7 cellular contexts compared by ENCODE assay signal in genomic region chr16:29094729-29095624, GRCh38.
DNase-seq lines count a peak whose midpoint lies in the region; ATAC-seq and TF ChIP-seq lines count a peak whose summit lies in the region.
"Not testable (repeated sequence)": the region's sequence is repeated elsewhere in the genome, so short reads cannot be mapped to it uniquely, and the experiment has no call there.

No MANE protein-coding gene starts in this region.

- H3K27me3 ChIP-seq in HCT116 (ENCODE audit: insufficient read depth, low read length); SK-N-SH (ENCODE audit: insufficient read depth); endodermal cell (ENCODE audit: control insufficient read depth, insufficient read depth, low read length, poor library complexity, severe bottlenecking); right cardiac atrium (ENCODE audit: control insufficient read depth, insufficient read depth); gastrocnemius medialis: not testable (repeated sequence)

- intact Hi-C loops in HCT116 (cut with micrococcal nuclease); right cardiac atrium (cut with DNase I); gastrocnemius medialis (cut with DNase I; ENCODE audit: low total_unique reads): not testable (repeated sequence)

- RAD21 ChIA-PET in HCT116 (lab: Charles Lee; ENCODE audit: low non-redundant PET in 1 of 2, low total read pairs in 2 of 2, uncharacterized antibody in 2 of 2, unreplicated experiment in 2 of 2): not testable (repeated sequence)

- in situ Hi-C loops in gastrocnemius medialis (cut with MboI; ENCODE audit: low sequenced_read_pairs in 4 of 4): not testable (repeated sequence)

- not testable (repeated sequence) for H3K27me3 Mint-ChIP-seq in activated T-cell treated with anti-CD3 and anti-CD28 coated beads, Interleukin-2, amount 50 U/mL, for 72 hours (ENCODE audit: low read depth); endodermal cell (ENCODE audit: insufficient read depth); naive thymus-derived CD8-positive, alpha-beta T cell

- not testable (repeated sequence) for H3K4me2 ChIP-seq in HCT116 (ENCODE audit: low read length); SK-N-SH

- not testable (repeated sequence) for H3K27ac ChIP-seq in HCT116 (ENCODE audit: low read depth, low read length); SK-N-SH (ENCODE audit: low read depth in 2 of 2, low read length in 1 of 2); endodermal cell (ENCODE audit: low read depth, low read length); right cardiac atrium (ENCODE audit: low read length); gastrocnemius medialis

- ATAC-seq in HCT116 (peak; percentile 92), right cardiac atrium (peak; percentile 80 to 84), gastrocnemius medialis (peak; percentile 65 to 91)
- ATAC-seq in activated T-cell treated with anti-CD3 and anti-CD28 coated beads, Interleukin-2, amount 50 U/mL, for 72 hours (replicated peaks in 1 of 2): peak; percentile 62 to 68
- ATAC-seq in naive thymus-derived CD8-positive, alpha-beta T cell: peak; percentile 69 to 76

- H3K9ac ChIP-seq in HCT116 (ENCODE audit: low read length); SK-N-SH; endodermal cell (ENCODE audit: extremely low read depth, low read length, poor library complexity, severe bottlenecking): not testable (repeated sequence)

- TF ChIP-seq POLR2A in HCT116 (IDR thresholded peaks at IDR 0.05; ENCODE audit: borderline replicate concordance, extremely low read depth, insufficient read depth, insufficient read length); gastrocnemius medialis (IDR thresholded peaks at IDR 0.05): not testable (repeated sequence)

- not testable (repeated sequence) for H3K4me1 ChIP-seq in HCT116 (ENCODE audit: control insufficient read depth in 1 of 2, insufficient read depth in 2 of 2, low read length in 2 of 2); SK-N-SH (ENCODE audit: control insufficient read depth in 1 of 2, insufficient read depth in 2 of 2, low read depth in 1 of 2, low read length in 1 of 2); endodermal cell (ENCODE audit: control insufficient read depth, insufficient read depth, low read length); right cardiac atrium (ENCODE audit: control insufficient read depth, insufficient read depth, low read length); gastrocnemius medialis

- not testable (repeated sequence) for H2AFZ ChIP-seq in HCT116 (ENCODE audit: low read depth, low read length, poor library complexity, severe bottlenecking); SK-N-SH (ENCODE audit: low read depth)

- not testable (repeated sequence) for TF ChIP-seq RAD21 in HCT116 (IDR thresholded peaks at IDR 0.05; ENCODE audit: low read depth); SK-N-SH (IDR thresholded peaks at IDR 0.05; ENCODE audit: low read length)

- not testable (repeated sequence) for H3K9me2 ChIP-seq in HCT116 (ENCODE audit: insufficient read depth); SK-N-SH

- DNase-seq in HCT116 (ENCODE audit: low read depth, low spot score); SK-N-SH; activated T-cell treated with anti-CD3 and anti-CD28 coated beads, Interleukin-2, amount 50 U/mL, for 72 hours; endodermal cell; right cardiac atrium; gastrocnemius medialis: not testable (repeated sequence)
- DNase-seq in naive thymus-derived CD8-positive, alpha-beta T cell: peak in 2 of 10 donors; percentile 14 to 31

- H3K4me3 ChIP-seq in HCT116 (replicated peaks in 1 of 2; ENCODE audit: low read depth in 1 of 2, low read length in 2 of 2); SK-N-SH (ENCODE audit: low read depth in 2 of 2, low read length in 1 of 2); endodermal cell (ENCODE audit: low read length); right cardiac atrium (ENCODE audit: low read length); gastrocnemius medialis: not testable (repeated sequence)

- CTCF ChIA-PET in HCT116 (lab: Charles Lee); SK-N-SH (lab: Yijun Ruan, JAX): not testable (repeated sequence)

- 25% methylated on average over 6 of the region's 13 CpGs for WGBS in SK-N-SH (ENCODE audit: low lambda C conversion rate)
- WGBS in endodermal cell (ENCODE audit: insufficient coverage in 1 of 2, insufficient read length in 1 of 2), 2 experiments: 79% methylated on average over 2 of the region's 13 CpGs; no CpG with 5 or more reads in 1 of the 2 experiments
- 33% methylated on average over 11 of the region's 13 CpGs for WGBS in right cardiac atrium

- not testable (repeated sequence) for H3K4me3 Mint-ChIP-seq in activated T-cell treated with anti-CD3 and anti-CD28 coated beads, Interleukin-2, amount 50 U/mL, for 72 hours; endodermal cell; naive thymus-derived CD8-positive, alpha-beta T cell

- not testable (repeated sequence) for BruUV-seq in HCT116 (replicated peaks; lab: Mats Ljungman, UMichigan)

- H3K36me3 Mint-ChIP-seq in activated T-cell treated with anti-CD3 and anti-CD28 coated beads, Interleukin-2, amount 50 U/mL, for 72 hours (ENCODE audit: insufficient read depth in 2 of 2); endodermal cell (ENCODE audit: low read depth): not testable (repeated sequence)
- peaks cover 0 to 19% (median 2%) of the 10 kb centered on the region in 3 donors for H3K36me3 Mint-ChIP-seq in naive thymus-derived CD8-positive, alpha-beta T cell

- H3K36me3 ChIP-seq in HCT116 (ENCODE audit: control insufficient read depth in 1 of 2, insufficient read depth in 2 of 2, low read length in 2 of 2); SK-N-SH (replicated peaks in 1 of 2; ENCODE audit: control insufficient read depth in 1 of 2, insufficient read depth in 2 of 2, low read length in 1 of 2); endodermal cell (ENCODE audit: control insufficient read depth, insufficient read depth, low read length); gastrocnemius medialis: not testable (repeated sequence)

- H3K27ac Mint-ChIP-seq in activated T-cell treated with anti-CD3 and anti-CD28 coated beads, Interleukin-2, amount 50 U/mL, for 72 hours; endodermal cell: not testable (repeated sequence)
- H3K27ac Mint-ChIP-seq in naive thymus-derived CD8-positive, alpha-beta T cell: peak overlapping the region in 2 of 10 donors; percentile 49 to 56

- POLR2A ChIA-PET in HCT116 (lab: Charles Lee); SK-N-SH (lab: Yijun Ruan, JAX); naive thymus-derived CD8-positive, alpha-beta T cell (lab: Charles Lee): not testable (repeated sequence)

- not testable (repeated sequence) for H3K79me2 ChIP-seq in HCT116 (ENCODE audit: insufficient read depth, low read length); SK-N-SH (ENCODE audit: insufficient read depth)

- H3F3A ChIP-seq in SK-N-SH (replicated peaks; ENCODE audit: insufficient read depth): not testable (repeated sequence)

- H3K4me1 Mint-ChIP-seq in activated T-cell treated with anti-CD3 and anti-CD28 coated beads, Interleukin-2, amount 50 U/mL, for 72 hours (ENCODE audit: low read depth); endodermal cell; naive thymus-derived CD8-positive, alpha-beta T cell: not testable (repeated sequence)

- not testable (repeated sequence) for H3K9me3 ChIP-seq in HCT116 (ENCODE audit: control insufficient read depth in 1 of 2, insufficient read depth in 1 of 2, low read depth in 1 of 2, low read length in 2 of 2); SK-N-SH; endodermal cell (ENCODE audit: control insufficient read depth, low read length); right cardiac atrium (ENCODE audit: control insufficient read depth, low read length); gastrocnemius medialis

- not testable (repeated sequence) for TF ChIP-seq CTCF in HCT116 (IDR thresholded peaks at IDR 0.05 in 2 of 3, conservative IDR thresholded peaks at IDR 0.05 in 1 of 3; ENCODE audit: borderline replicate concordance in 1 of 3, insufficient read depth in 1 of 3, low read depth in 2 of 3, low read length in 2 of 3)
- peak; percentile 52 for TF ChIP-seq CTCF in SK-N-SH (IDR thresholded peaks at IDR 0.05)
- TF ChIP-seq CTCF in endodermal cell (conservative IDR thresholded peaks at IDR 0.05): peak; percentile 60
- TF ChIP-seq CTCF in gastrocnemius medialis (IDR thresholded peaks at IDR 0.05 in 4 of 5, conservative IDR thresholded peaks at IDR 0.05 in 1 of 5): peak in 4 of 5 experiments; percentile 6 to 44 (median 17)

- not testable (repeated sequence) for H4K20me1 ChIP-seq in HCT116 (ENCODE audit: insufficient read depth); SK-N-SH (ENCODE audit: insufficient read depth)

- TF ChIP-seq EP300 in SK-N-SH (IDR thresholded peaks at IDR 0.05; ENCODE audit: borderline replicate concordance in 1 of 2, low read depth in 1 of 2, low read length in 1 of 2): not testable (repeated sequence)

- not testable (repeated sequence) for H3K9me3 Mint-ChIP-seq in activated T-cell treated with anti-CD3 and anti-CD28 coated beads, Interleukin-2, amount 50 U/mL, for 72 hours; endodermal cell; naive thymus-derived CD8-positive, alpha-beta T cell
